8 cellular contexts compared by ENCODE assay signal in the genomic region with DNA sequence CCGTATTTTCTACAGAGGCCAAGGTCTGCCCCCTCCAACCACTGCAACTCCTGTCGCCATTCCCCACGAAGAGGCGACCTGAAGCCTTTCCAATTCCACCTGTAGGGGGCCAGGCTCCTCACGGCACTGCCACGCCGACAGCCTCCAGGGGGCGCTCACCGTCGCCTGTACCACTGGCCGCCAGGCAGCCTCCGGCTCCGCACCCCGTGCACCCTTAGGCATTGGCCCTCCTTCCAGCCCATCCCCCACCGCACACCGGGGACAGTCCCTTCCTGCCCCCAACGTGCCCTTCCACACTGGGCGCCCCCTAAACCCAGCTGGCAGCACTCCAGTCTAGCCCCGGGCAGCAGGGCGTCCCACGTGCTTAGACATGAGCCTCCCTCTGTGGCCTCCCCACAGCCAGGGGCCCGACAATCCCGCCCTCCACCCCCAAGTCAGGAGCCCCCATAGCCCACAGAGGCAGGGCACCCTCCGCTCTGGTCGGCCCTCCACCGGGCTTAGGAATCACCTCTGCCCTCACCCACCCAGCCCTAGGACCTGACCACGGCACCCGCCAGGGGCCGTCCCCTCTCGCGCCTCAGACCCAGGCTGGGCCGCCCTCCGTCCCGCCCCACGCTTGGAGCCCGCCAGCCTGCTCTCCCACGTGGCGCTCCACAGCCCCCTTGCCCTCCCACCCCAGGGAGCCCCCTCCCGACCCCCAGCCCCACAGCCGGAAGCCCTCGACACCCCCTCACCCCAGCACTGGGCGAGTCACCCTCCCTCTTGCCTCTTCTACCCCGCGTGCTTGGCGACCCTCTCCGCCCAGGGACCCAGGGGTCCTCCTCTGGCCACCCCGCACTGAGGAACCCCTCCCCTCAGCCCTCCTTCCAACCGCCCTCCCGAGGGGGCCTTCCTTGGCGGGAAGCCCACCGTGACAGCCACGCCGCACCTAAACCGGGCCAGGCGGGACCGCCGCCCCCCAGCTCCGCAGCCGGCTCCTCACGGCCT. TPM values are rescaled to one million over a fixed set of nuclear protein-coding genes. Genes with fewer than 3 reads are reported as not detected.
DNase-seq lines count a peak whose midpoint lies in the region; ATAC-seq and TF ChIP-seq lines count a peak whose summit lies in the region.

No MANE protein-coding gene starts in this region.

- H3K27ac ChIP-seq in OCI-LY3 (ENCODE audit: low read length), result no peak overlapping the region
- H3K27ac ChIP-seq in right atrium auricular region, result no peak overlapping the region

- H3K27me3 Mint-ChIP-seq in activated T-cell treated with anti-CD3 and anti-CD28 coated beads, Interleukin-2, amount 50 U/mL, for 72 hours (ENCODE audit: low read depth), result peaks cover 2% of the 10 kb centered on the region

- H3K27ac Mint-ChIP-seq in activated T-cell treated with anti-CD3 and anti-CD28 coated beads, Interleukin-2, amount 50 U/mL, for 72 hours, result no peak overlapping the region

- no peak overlapping the region for H3K4me3 Mint-ChIP-seq in activated T-cell treated with anti-CD3 and anti-CD28 coated beads, Interleukin-2, amount 50 U/mL, for 72 hours

- peak overlapping the region; percentile 20; the same call in 1 of the 2 replicates for H3K4me3 ChIP-seq in OCI-LY3 (ENCODE audit: low read length)
- H3K4me3 ChIP-seq in right atrium auricular region, result no peak overlapping the region

- no peak overlapping the region for H2AFZ ChIP-seq in OCI-LY3 (ENCODE audit: low read depth, low read length)

- peak; percentile 93 for TF ChIP-seq CTCF in OCI-LY3 (IDR thresholded peaks at IDR 0.05; ENCODE audit: low read depth, low read length)
- peak; percentile 31 to 61 for TF ChIP-seq CTCF in right atrium auricular region (IDR thresholded peaks at IDR 0.05)

- in situ Hi-C loops in ACHN (cut with HindIII; ENCODE audit: low pct_ligation_motif_present, low pct_unique_long_range_greater_than_20kb, low sequenced_read_pairs), result no loop called here

- no peaks in the 10 kb centered on the region for H4K20me1 ChIP-seq in OCI-LY3 (ENCODE audit: insufficient read depth, low read length)

- peaks cover 6% of the 10 kb centered on the region; the same call in 1 of the 2 replicates for H3K4me1 ChIP-seq in OCI-LY3 (ENCODE audit: low read length)
- H3K4me1 ChIP-seq in right atrium auricular region, result no peaks in the 10 kb centered on the region

- peak; percentile 50 for DNase-seq in ACHN
- peak; percentile 69 for DNase-seq in activated T-cell treated with anti-CD3 and anti-CD28 coated beads, Interleukin-2, amount 50 U/mL, for 72 hours
- DNase-seq in right atrium auricular region (ENCODE audit: low spot score), result no peak
- DNase-seq in stimulated activated CD4-positive, alpha-beta T cell treated with anti-CD3 and anti-CD28 coated beads, TNF-alpha, amount 100 ng/mL, for 4 hours (ENCODE audit: low read depth in 3 of 3), result peak; percentile 10 to 24 (median 18)
- DNase-seq in cerebellum (ENCODE audit: low spot score), result no peak

- H3K36me3 ChIP-seq in OCI-LY3 (replicated peaks; ENCODE audit: low read depth, low read length) (no peaks in the 10 kb centered on the region), right atrium auricular region (no peaks in the 10 kb centered on the region)

- ATAC-seq in GM21423 (IDR thresholded peaks at IDR 0.05; ENCODE audit: unreplicated experiment), result peak; percentile 59
- ATAC-seq in activated T-cell treated with anti-CD3 and anti-CD28 coated beads, Interleukin-2, amount 50 U/mL, for 72 hours (replicated peaks in 1 of 2), result peak; percentile 65 to 75
- no peak for ATAC-seq in HG03378 (IDR thresholded peaks at IDR 0.05; ENCODE audit: unreplicated experiment)

- H3K9ac ChIP-seq in OCI-LY3 (ENCODE audit: low read length), result no peak overlapping the region

- no peaks in the 10 kb centered on the region for H3K9me3 Mint-ChIP-seq in activated T-cell treated with anti-CD3 and anti-CD28 coated beads, Interleukin-2, amount 50 U/mL, for 72 hours

- no peaks in the 10 kb centered on the region; the same call in 1 of the 2 replicates for H3K27me3 ChIP-seq in OCI-LY3 (ENCODE audit: low read depth, low read length)
- H3K27me3 ChIP-seq in right atrium auricular region, result no peaks in the 10 kb centered on the region

- H3K9me3 ChIP-seq in OCI-LY3 (ENCODE audit: insufficient read depth, low read length) (no peaks in the 10 kb centered on the region), right atrium auricular region (no peaks in the 10 kb centered on the region)

- no peaks in the 10 kb centered on the region for H3K4me1 Mint-ChIP-seq in activated T-cell treated with anti-CD3 and anti-CD28 coated beads, Interleukin-2, amount 50 U/mL, for 72 hours (ENCODE audit: low read depth)

- H3K79me2 ChIP-seq in OCI-LY3 (ENCODE audit: low read length), result no peaks in the 10 kb centered on the region

- no peaks in the 10 kb centered on the region for H3K36me3 Mint-ChIP-seq in activated T-cell treated with anti-CD3 and anti-CD28 coated beads, Interleukin-2, amount 50 U/mL, for 72 hours (ENCODE audit: insufficient read depth in 2 of 2)

- H3K4me2 ChIP-seq in OCI-LY3 (ENCODE audit: low read length), result peak overlapping the region; percentile 35

RNA-seq across cellular contexts. Expression of gene PNMA6E, which starts 0.7 kb away (rescaled TPM):
- total RNA-seq in activated T-cell treated with anti-CD3 and anti-CD28 coated beads, Interleukin-2, amount 50 U/mL, for 72 hours, result not detected
- total RNA-seq in right atrium auricular region (not detected), cerebellum (not detected)

RNA-seq across cellular contexts. Expression of gene ZFP92, which starts 10.8 kb away (rescaled TPM):
- total RNA-seq in activated T-cell treated with anti-CD3 and anti-CD28 coated beads, Interleukin-2, amount 50 U/mL, for 72 hours, result 1 to 10 TPM; 2.2 to 2.4 TPM
- total RNA-seq in right atrium auricular region (1 to 10 TPM in 1 of 2 donors, under 1 TPM in 1; 0.85 to 1.6 TPM), cerebellum (1.5 TPM)

RNA-seq across cellular contexts. Expression of gene TREX2, which starts 45.4 kb away (rescaled TPM):
- 1 to 10 TPM; 2.7 to 2.8 TPM for total RNA-seq in activated T-cell treated with anti-CD3 and anti-CD28 coated beads, Interleukin-2, amount 50 U/mL, for 72 hours
- total RNA-seq in right atrium auricular region (under 1 TPM in 1 of 2 donors, not detected in 1; 0.94 TPM), cerebellum (1.3 TPM)

Comparison
In these comparisons a context has a peak if more than half of its experiments do, and no peak if none do; other contexts are left out.
1. DNase-seq: peak in ACHN (single experiment), activated T-cell treated with anti-CD3 and anti-CD28 coated beads, Interleukin-2, amount 50 U/mL, for 72 hours (2 of 2) and stimulated activated CD4-positive, alpha-beta T cell treated with anti-CD3 and anti-CD28 coated beads, TNF-alpha, amount 100 ng/mL, for 4 hours (3 of 3); none in right atrium auricular region (single experiment) and cerebellum (single experiment).